31 cellular contexts compared by ENCODE assay signal in the genomic region with DNA sequence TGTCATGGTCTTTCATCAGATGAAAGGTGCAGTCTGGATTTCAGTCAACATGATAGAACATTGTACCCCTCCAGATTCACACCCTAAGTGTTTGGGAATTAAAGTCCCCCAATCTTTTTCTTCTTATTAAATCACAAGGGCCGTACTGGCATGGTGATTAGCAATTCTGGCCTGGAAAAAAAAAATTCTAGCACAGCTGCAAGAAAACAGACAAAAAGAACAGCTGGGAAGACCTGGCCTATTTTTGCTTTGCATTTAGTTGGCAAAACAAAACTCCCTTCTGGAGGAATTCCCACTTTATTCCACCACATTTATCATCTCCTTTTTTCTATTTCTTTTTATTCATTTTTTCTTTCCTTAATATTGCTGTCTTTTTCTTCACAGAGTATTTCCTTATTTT.
"Had no signal": no experiment of that assay in that cellular context is flagged by ENCODE, and none has a peak within 500 bp of the region (broad histone marks: within the 10 kb centered on the region; RNA-seq: fewer than 3 reads in every experiment).

No MANE protein-coding gene starts in this region.

- H3K4me1 ChIP-seq: adrenal gland, ascending aorta had no signal

- H3K36me3 ChIP-seq: adrenal gland, ascending aorta, cardiac muscle cell had no signal

- H3K9me3 ChIP-seq: adrenal gland, ascending aorta had no signal

- FAIRE-seq: bronchial epithelial cell, TTC549 had no signal

- H3K27me3 ChIP-seq: adrenal gland, ascending aorta, cardiac muscle cell had no signal

- H3K27ac ChIP-seq: adrenal gland, ascending aorta, cardiac muscle cell, VCaP had no signal

- DNase-seq: activated B cell treated with CpG ODN at 0.5 μM for 24 hours; activated CD4-positive, alpha-beta memory T cell treated with anti-CD3 and anti-CD28 coated beads for 36 hours; activated CD4-positive, alpha-beta T cell treated with anti-CD3 and anti-CD28 coated beads for 4 hours; activated CD4-positive, alpha-beta T cell treated with anti-CD3 and anti-CD28 coated beads, Interleukin-2, amount 10 ng/mL, durations not matched to agents 24 days and 14 days; activated CD4-positive, alpha-beta T cell treated with anti-CD3 and anti-CD28 coated beads, Interleukin-2, amount 50 U/mL, for 1 hour; activated CD4-positive, alpha-beta T cell treated with anti-CD3 and anti-CD28 coated beads, Interleukin-2, amount 50 U/mL, for 4 hours; activated CD4-positive, CD25-positive, alpha-beta regulatory T cell treated with anti-CD3 and anti-CD28 coated beads, Interleukin-2, amount 50 U/mL, for 72 hours; activated CD8-positive, alpha-beta memory T cell treated with anti-CD3 and anti-CD28 coated beads, Interleukin-2, amount 50 U/mL, for 4 hours; activated CD8-positive, alpha-beta T cell treated with anti-CD3 and anti-CD28 coated beads for 36 hours; activated effector memory CD4-positive, alpha-beta T cell treated with anti-CD3 and anti-CD28 coated beads, Interleukin-2, amount 50 U/mL, for 16 hours; activated gamma-delta T cell treated with Interleukin-2 at 50 U/mL for 16 hours; activated naive CD4-positive, alpha-beta T cell; activated naive CD4-positive, alpha-beta T cell treated with anti-CD3 and anti-CD28 coated beads for 36 hours; activated naive CD4-positive, alpha-beta T cell treated with anti-CD3 and anti-CD28 coated beads, Interleukin-2, amount 50 U/mL, for 16 hours; activated naive CD8-positive, alpha-beta T cell treated with anti-CD3 and anti-CD28 coated beads for 36 hours; activated T-cell treated with anti-CD3 and anti-CD28 coated beads for 4 hours; activated T-cell treated with anti-CD3 and anti-CD28 coated beads, Interleukin-2, amount 50 U/mL, for 1 hour; activated T-cell treated with anti-CD3 and anti-CD28 coated beads, Interleukin-2, amount 50 U/mL, for 4 hours; activated T-cell treated with anti-CD3 and anti-CD28 coated beads, Interleukin-2, amount 50 U/mL, for 72 hours; adrenal gland; amniotic stem cell; caudate nucleus; SW 1271; T-helper 1 cell; T-helper 2 cell; T-helper 9 cell had no signal

- H3K4me3 ChIP-seq: adrenal gland, ascending aorta, cardiac muscle cell had no signal
